ENCODE assay signal across 11 cellular contexts in genomic region chr6:15061176-15061575, GRCh38.
DNase-seq lines count a peak whose midpoint lies in the region; ATAC-seq and TF ChIP-seq lines count a peak whose summit lies in the region.
"Had no signal": no experiment of that assay in that cellular context is flagged by ENCODE, and none has a peak within 500 bp of the region (broad histone marks: within the 10 kb centered on the region; RNA-seq: fewer than 3 reads in every experiment).

No MANE protein-coding gene starts in this region.

- H3K79me1 ChIP-seq in trophoblast cell (ENCODE audit: low read length) = no peaks in the 10 kb centered on the region

- H3K23ac ChIP-seq in trophoblast cell (ENCODE audit: low read length) = no peak overlapping the region

- no peaks in the 10 kb centered on the region for H3K9me3 ChIP-seq in RWPE2 (ENCODE audit: severe bottlenecking)
- H3K9me3 ChIP-seq in trophoblast cell (ENCODE audit: insufficient read depth, low read depth, low read length) = no peaks in the 10 kb centered on the region
- H3K9me3 ChIP-seq: lower lobe of right lung had no signal

- DNase-seq in NCI-H524 (lab: John Stamatoyannopoulos, UW) = peak; percentile 27 to 61
- no peak for DNase-seq in NCI-H524 treated with DMSO at 0.1 percent for 48 hours (lab: John Stamatoyannopoulos, UW)
- peak; percentile 88 for DNase-seq in NCI-H1436 (lab: John Stamatoyannopoulos, UW)
- DNase-seq in RWPE2 (ENCODE audit: low spot score) = no peak
- DNase-seq in trophoblast cell = no peak
- DNase-seq in stimulated activated CD8-positive, alpha-beta memory T cell treated with anti-CD3 and anti-CD28 coated beads, Interleukin-4, amount 100 ng/mL, for 48 hours = no peak
- DNase-seq in activated gamma-delta T cell treated with Interleukin-2 at 50 U/mL for 16 hours = no peak
- DNase-seq: Karpas-422; lower lobe of right lung; NK-92 treated with Interleukin-12 subunit alpha and Interleukin-12 subunit beta, amount 100 ng/mL, for 24 hours had no signal

- H4K91ac ChIP-seq in trophoblast cell (ENCODE audit: low read depth, low read length) = no peak overlapping the region

- no peak overlapping the region for H2BK5ac ChIP-seq in trophoblast cell (ENCODE audit: low read depth, low read length, poor library complexity)

- H3K18ac ChIP-seq in trophoblast cell (ENCODE audit: low read length) = no peak overlapping the region

- no peak for TF ChIP-seq CTCF in RWPE2 (IDR thresholded peaks at IDR 0.05; ENCODE audit: poor library complexity, severe bottlenecking)

- no peak overlapping the region for H4K12ac ChIP-seq in trophoblast cell (ENCODE audit: low read depth, low read length)

- H3K36me3 ChIP-seq in RWPE2 (ENCODE audit: low read depth) (no peaks in the 10 kb centered on the region), trophoblast cell (ENCODE audit: control insufficient read depth in 1 of 2, insufficient read depth in 2 of 2, low read length in 2 of 2) (no peaks in the 10 kb centered on the region)
- H3K36me3 ChIP-seq: lower lobe of right lung had no signal

- H2AFZ ChIP-seq in trophoblast cell (ENCODE audit: insufficient read depth, low read length, poor library complexity) = no peak overlapping the region

- no peak overlapping the region for H4K8ac ChIP-seq in trophoblast cell (ENCODE audit: low read depth, low read length)

- no CpG with 5 or more reads among the region's 3 CpGs for whole genome bisulfite sequencing in trophoblast cell (ENCODE audit: extremely low coverage, insufficient coverage, insufficient read length)

- H3K79me2 ChIP-seq in trophoblast cell (ENCODE audit: control insufficient read depth, insufficient read depth, low read length, poor library complexity) = no peaks in the 10 kb centered on the region

- H2BK120ac ChIP-seq in trophoblast cell (ENCODE audit: insufficient read depth, low read length, poor library complexity) = no peak overlapping the region

- H3K4me2 ChIP-seq in trophoblast cell (ENCODE audit: low read length) = no peak overlapping the region

- H3K4ac ChIP-seq in trophoblast cell (ENCODE audit: low read depth, low read length) = no peak overlapping the region

- ATAC-seq in RWPE2 (ENCODE audit: low read depth) = no peak
- ATAC-seq in GM19035 (IDR thresholded peaks at IDR 0.05; ENCODE audit: unreplicated experiment) = no peak

- H3K14ac ChIP-seq in trophoblast cell (ENCODE audit: low read length) = no peak overlapping the region

- peak overlapping the region; percentile 60 for H3K27ac ChIP-seq in RWPE2 (ENCODE audit: poor library complexity, severe bottlenecking)
- no peak overlapping the region for H3K27ac ChIP-seq in trophoblast cell (ENCODE audit: low read depth, low read length)
- H3K27ac ChIP-seq: lower lobe of right lung had no signal

- H3K4me1 ChIP-seq in RWPE2 (ENCODE audit: insufficient read depth, poor library complexity, severe bottlenecking) (peaks cover 29% of the 10 kb centered on the region), trophoblast cell (ENCODE audit: control insufficient read depth in 1 of 2, insufficient read depth in 2 of 2, low read length in 2 of 2) (peaks cover 0 to 2% of the 10 kb centered on the region in 2 experiments)
- H3K4me1 ChIP-seq: lower lobe of right lung had no signal

- H3K27me3 ChIP-seq in RWPE2 (ENCODE audit: insufficient read depth, poor library complexity, severe bottlenecking) (no peaks in the 10 kb centered on the region), trophoblast cell (ENCODE audit: insufficient read depth, low read length) (no peaks in the 10 kb centered on the region)

- H3K4me3 ChIP-seq in RWPE2 (ENCODE audit: severe bottlenecking) (no peak overlapping the region), trophoblast cell (ENCODE audit: low read depth, low read length) (no peak overlapping the region)
- H3K4me3 ChIP-seq: lower lobe of right lung had no signal

- H2AK5ac ChIP-seq in trophoblast cell (ENCODE audit: low read length) = no peak overlapping the region

- peak overlapping the region; percentile 16 for H3K9ac ChIP-seq in trophoblast cell (ENCODE audit: low read length)

- no peak overlapping the region for H2BK12ac ChIP-seq in trophoblast cell (ENCODE audit: low read length)

Comparison
In these comparisons a context has a peak if more than half of its experiments do, and no peak if none do; other contexts are left out.
1. DNase-seq: peak in NCI-H524 (2 of 2) and NCI-H1436 (single experiment); none in NCI-H524 treated with DMSO at 0.1 percent for 48 hours (single experiment), RWPE2 (single experiment), trophoblast cell (0 of 2), stimulated activated CD8-positive, alpha-beta memory T cell treated with anti-CD3 and anti-CD28 coated beads, Interleukin-4, amount 100 ng/mL, for 48 hours (single experiment) and activated gamma-delta T cell treated with Interleukin-2 at 50 U/mL for 16 hours (single experiment).